ENCODE assay signal across 16 cellular contexts in genomic region chr5:114185274-114185673, GRCh38.
DNase-seq lines count a peak whose midpoint lies in the region; ATAC-seq and TF ChIP-seq lines count a peak whose summit lies in the region.
"Had no signal": no experiment of that assay in that cellular context is flagged by ENCODE, and none has a peak within 500 bp of the region (broad histone marks: within the 10 kb centered on the region; RNA-seq: fewer than 3 reads in every experiment).

No MANE protein-coding gene starts in this region.

- H3K27ac ChIP-seq in neural progenitor cell, result no peak overlapping the region

- no peak overlapping the region for H3K4me2 ChIP-seq in neural progenitor cell

- CTCF ChIA-PET in Calu3 (lab: Charles Lee), result no interaction called here

- H3K4me3 ChIP-seq in neural progenitor cell, result no peak overlapping the region

- H3K9me3 Mint-ChIP-seq in Calu3 (ENCODE audit: low read depth, unreplicated experiment) (peaks cover 2% of the 10 kb centered on the region), neural progenitor cell (peaks cover 4% of the 10 kb centered on the region)
- peaks cover 0 to 4% of the 10 kb centered on the region in 2 donors for H3K9me3 Mint-ChIP-seq in effector memory CD8-positive, alpha-beta T cell
- H3K9me3 Mint-ChIP-seq: activated naive CD4-positive, alpha-beta T cell treated with anti-CD3 and anti-CD28 coated beads, Interleukin-2, amount 10 ng/mL, durations not matched to agents 7 days and 5 days had no signal

- no peak overlapping the region for H3K9ac ChIP-seq in neural progenitor cell

- H3K27me3 Mint-ChIP-seq in Calu3 (ENCODE audit: unreplicated experiment) (no peaks in the 10 kb centered on the region), neural progenitor cell (ENCODE audit: insufficient read depth, low read depth) (no peaks in the 10 kb centered on the region)
- no peaks in the 10 kb centered on the region for H3K27me3 Mint-ChIP-seq in effector memory CD8-positive, alpha-beta T cell
- H3K27me3 Mint-ChIP-seq: activated CD8-positive, alpha-beta T cell treated with anti-CD3 and anti-CD28 coated beads for 36 hours; activated naive CD4-positive, alpha-beta T cell treated with anti-CD3 and anti-CD28 coated beads, Interleukin-2, amount 10 ng/mL, durations not matched to agents 7 days and 5 days; B cell had no signal

- no TSS peak for BruUV-seq in Calu3 (replicated peaks; lab: Mats Ljungman, UMichigan)

- H3K36me3 Mint-ChIP-seq in Calu3 (ENCODE audit: insufficient read depth, unreplicated experiment) (no peaks in the 10 kb centered on the region), neural progenitor cell (no peaks in the 10 kb centered on the region)
- H3K36me3 Mint-ChIP-seq in effector memory CD8-positive, alpha-beta T cell (ENCODE audit: insufficient read depth), result no peaks in the 10 kb centered on the region
- H3K36me3 Mint-ChIP-seq: activated naive CD4-positive, alpha-beta T cell treated with anti-CD3 and anti-CD28 coated beads, Interleukin-2, amount 10 ng/mL, durations not matched to agents 7 days and 5 days had no signal

- no peak for DNase-seq in Calu3
- peak; percentile 0 for DNase-seq in RKO (ENCODE audit: low spot score)
- DNase-seq in Right ventricle myocardium superior, result no peak
- no peak for DNase-seq in neural progenitor cell (ENCODE audit: low spot score)
- no peak for DNase-seq in NCI-H1105 treated with DMSO at 0.1 percent for 48 hours (lab: John Stamatoyannopoulos, UW)
- no peak for DNase-seq in effector memory CD8-positive, alpha-beta T cell
- DNase-seq: activated CD8-positive, alpha-beta T cell treated with anti-CD3 and anti-CD28 coated beads for 36 hours; activated naive CD4-positive, alpha-beta T cell treated with anti-CD3 and anti-CD28 coated beads, Interleukin-2, amount 10 ng/mL, durations not matched to agents 7 days and 5 days; GF-D8; Karpas-422; NCI-H2107; T-helper 2 cell had no signal

- H3K4me1 Mint-ChIP-seq in Calu3 (ENCODE audit: low read depth, unreplicated experiment) (no peaks in the 10 kb centered on the region), neural progenitor cell (no peaks in the 10 kb centered on the region)
- H3K4me1 Mint-ChIP-seq in effector memory CD8-positive, alpha-beta T cell (ENCODE audit: low read depth in 2 of 2), result no peaks in the 10 kb centered on the region
- H3K4me1 Mint-ChIP-seq: activated naive CD4-positive, alpha-beta T cell treated with anti-CD3 and anti-CD28 coated beads, Interleukin-2, amount 10 ng/mL, durations not matched to agents 7 days and 5 days; B cell had no signal

- ATAC-seq in Right ventricle myocardium superior (ENCODE audit: poor library complexity) (peak; percentile 55), GM21723 (IDR thresholded peaks at IDR 0.05; ENCODE audit: unreplicated experiment) (no peak), HG03378 (IDR thresholded peaks at IDR 0.05; ENCODE audit: unreplicated experiment) (no peak)
- no peak for ATAC-seq in effector memory CD8-positive, alpha-beta T cell (replicated peaks)
- ATAC-seq: activated CD8-positive, alpha-beta T cell treated with anti-CD3 and anti-CD28 coated beads for 36 hours; esophagus mucosa had no signal

- H3K79me2 ChIP-seq in neural progenitor cell (ENCODE audit: low read depth), result no peaks in the 10 kb centered on the region

- H3K27ac Mint-ChIP-seq in Calu3 (ENCODE audit: unreplicated experiment) (peak overlapping the region; percentile 20), neural progenitor cell (no peak overlapping the region)
- H3K27ac Mint-ChIP-seq in effector memory CD8-positive, alpha-beta T cell, result no peak overlapping the region
- H3K27ac Mint-ChIP-seq: activated CD8-positive, alpha-beta T cell treated with anti-CD3 and anti-CD28 coated beads for 36 hours; activated naive CD4-positive, alpha-beta T cell treated with anti-CD3 and anti-CD28 coated beads, Interleukin-2, amount 10 ng/mL, durations not matched to agents 7 days and 5 days; B cell had no signal

- peak overlapping the region; percentile 53 for H2AFZ ChIP-seq in neural progenitor cell (replicated peaks)

- no peak overlapping the region for H3K4me3 Mint-ChIP-seq in Calu3 (ENCODE audit: low read depth, unreplicated experiment)
- H3K4me3 Mint-ChIP-seq in neural progenitor cell, result no peak overlapping the region
- H3K4me3 Mint-ChIP-seq in effector memory CD8-positive, alpha-beta T cell, result no peak overlapping the region
- H3K4me3 Mint-ChIP-seq: activated CD8-positive, alpha-beta T cell treated with anti-CD3 and anti-CD28 coated beads for 36 hours; activated naive CD4-positive, alpha-beta T cell treated with anti-CD3 and anti-CD28 coated beads, Interleukin-2, amount 10 ng/mL, durations not matched to agents 7 days and 5 days; B cell had no signal

- no peaks in the 10 kb centered on the region for H4K20me1 ChIP-seq in neural progenitor cell (ENCODE audit: low read depth)

- no peaks in the 10 kb centered on the region for H3K4me1 ChIP-seq in neural progenitor cell

- no peaks in the 10 kb centered on the region for H3K36me3 ChIP-seq in neural progenitor cell

- intact Hi-C loops in Calu3 (cut with micrococcal nuclease; ENCODE audit: unreplicated experiment) (no loop called here), Right ventricle myocardium superior (cut with DNase I) (no loop called here)

- no peaks in the 10 kb centered on the region for H3F3A ChIP-seq in neural progenitor cell (ENCODE audit: low read depth)

- no peak for TF ChIP-seq CTCF in Calu3 (IDR thresholded peaks at IDR 0.05; ENCODE audit: unreplicated experiment)
- TF ChIP-seq CTCF in neural progenitor cell (IDR thresholded peaks at IDR 0.05), result no peak

- no peaks in the 10 kb centered on the region for H3K27me3 ChIP-seq in neural progenitor cell

- peaks cover 5% of the 10 kb centered on the region for H3K9me3 ChIP-seq in neural progenitor cell (ENCODE audit: low read depth)
